16 cellular contexts compared by ENCODE assay signal in genomic region chr16:50702725-50703124, GRCh38. TPM values are rescaled to one million over a fixed set of nuclear protein-coding genes. Genes with fewer than 3 reads are reported as not detected.
A peak's percentile ranks its signal among the peaks of the same experiment; 100 is the strongest.
DNase-seq lines count a peak whose midpoint lies in the region; ATAC-seq and TF ChIP-seq lines count a peak whose summit lies in the region.
"Had no signal": no experiment of that assay in that cellular context is flagged by ENCODE, and none has a peak within 500 bp of the region (broad histone marks: within the 10 kb centered on the region; RNA-seq: fewer than 3 reads in every experiment).

No MANE protein-coding gene starts in this region.

- H3K9me3 Mint-ChIP-seq in naive thymus-derived CD4-positive, alpha-beta T cell, result peaks cover 10 to 30% (median 22%) of the 10 kb centered on the region in 11 donors
- peaks cover 20% of the 10 kb centered on the region for H3K9me3 Mint-ChIP-seq in mesothelial cell of epicardium

- H3K36me3 Mint-ChIP-seq in naive thymus-derived CD4-positive, alpha-beta T cell, result peaks cover 10 to 64% (median 16%) of the 10 kb centered on the region in 5 donors
- H3K36me3 Mint-ChIP-seq in mesothelial cell of epicardium, result peaks cover 2% of the 10 kb centered on the region

- H3K4me3 ChIP-seq in naive thymus-derived CD4-positive, alpha-beta T cell (ENCODE audit: low read length), result no peak overlapping the region
- H3K4me3 ChIP-seq: gastroesophageal sphincter had no signal

- TF ChIP-seq CTCF in mesothelial cell of epicardium (IDR thresholded peaks at IDR 0.05; ENCODE audit: unreplicated experiment), result no peak

- H3K27me3 ChIP-seq in naive thymus-derived CD4-positive, alpha-beta T cell (ENCODE audit: control insufficient read depth in 2 of 2, insufficient read depth in 2 of 2, low read length in 2 of 2), result no peaks in the 10 kb centered on the region
- H3K27me3 ChIP-seq: gastroesophageal sphincter had no signal

- POLR2A ChIA-PET in naive thymus-derived CD4-positive, alpha-beta T cell (lab: Charles Lee), result interaction anchor here (0.6 to 1.1 kb wide), 4 partner anchors 27 to 570 kb away, joined by 3 read pairs; no protein-coding TSS in a partner anchor

- H3K36me3 ChIP-seq in naive thymus-derived CD4-positive, alpha-beta T cell (ENCODE audit: control insufficient read depth in 2 of 3, insufficient read depth in 3 of 3, low read length in 3 of 3), result no peaks in the 10 kb centered on the region
- H3K36me3 ChIP-seq: gastroesophageal sphincter had no signal

- H3K27ac ChIP-seq in naive thymus-derived CD4-positive, alpha-beta T cell (ENCODE audit: low read depth, low read length), result no peak overlapping the region
- H3K27ac ChIP-seq: gastroesophageal sphincter, RWPE1 had no signal

- CTCF ChIA-PET in naive thymus-derived CD4-positive, alpha-beta T cell (lab: Charles Lee), result interaction anchor here (0.5 to 1.3 kb wide), 5 partner anchors 8 to 175 kb away, joined by 3 to 4 read pairs (median 3); no protein-coding TSS in a partner anchor

- no peak overlapping the region for H3K27ac Mint-ChIP-seq in naive thymus-derived CD4-positive, alpha-beta T cell
- H3K27ac Mint-ChIP-seq in mesothelial cell of epicardium, result no peak overlapping the region
- H3K27ac Mint-ChIP-seq: activated CD4-positive, alpha-beta T cell treated with anti-CD3 and anti-CD28 coated beads, Interleukin-2, amount 10 ng/mL, durations not matched to agents 7 days and 5 days; B cell had no signal

- H3K4me3 Mint-ChIP-seq in naive thymus-derived CD4-positive, alpha-beta T cell, result no peak overlapping the region
- H3K4me3 Mint-ChIP-seq in mesothelial cell of epicardium, result no peak overlapping the region
- H3K4me3 Mint-ChIP-seq: activated CD4-positive, alpha-beta T cell treated with anti-CD3 and anti-CD28 coated beads, Interleukin-2, amount 10 ng/mL, durations not matched to agents 7 days and 5 days; B cell had no signal

- intact Hi-C loops in naive thymus-derived CD4-positive, alpha-beta T cell (cut with micrococcal nuclease), result no loop called here

- peak; percentile 33 for ATAC-seq in naive thymus-derived CD4-positive, alpha-beta T cell
- ATAC-seq in HG03439 (IDR thresholded peaks at IDR 0.05; ENCODE audit: unreplicated experiment), result no peak
- no peak for ATAC-seq in GM21717 (IDR thresholded peaks at IDR 0.05; ENCODE audit: unreplicated experiment)
- ATAC-seq: gastroesophageal sphincter had no signal

- peaks cover 13 to 34% (median 25%) of the 10 kb centered on the region in 7 donors for H3K4me1 Mint-ChIP-seq in naive thymus-derived CD4-positive, alpha-beta T cell
- no peaks in the 10 kb centered on the region for H3K4me1 Mint-ChIP-seq in mesothelial cell of epicardium

- peaks cover 4 to 13% (median 4%) of the 10 kb centered on the region in 3 experiments for H3K9me3 ChIP-seq in naive thymus-derived CD4-positive, alpha-beta T cell (ENCODE audit: control insufficient read depth in 2 of 3, low read length in 3 of 3)

- DNase-seq in DMS 273 treated with DMSO at 0.1 percent for 48 hours (lab: John Stamatoyannopoulos, UW), result peak; percentile 92
- DNase-seq in NCI-H1694 treated with DMSO at 0.1 percent for 48 hours (lab: John Stamatoyannopoulos, UW), result peak; percentile 86
- peak; percentile 10 for DNase-seq in amniotic epithelial cell (ENCODE audit: low read depth)
- no peak for DNase-seq in naive thymus-derived CD4-positive, alpha-beta T cell
- DNase-seq in NCI-H1105 treated with DMSO at 0.1 percent for 48 hours (lab: John Stamatoyannopoulos, UW), result no peak
- no peak for DNase-seq in mesothelial cell of epicardium (ENCODE audit: low spot score in 2 of 2, unreplicated experiment in 2 of 2)
- DNase-seq: activated CD4-positive, alpha-beta T cell treated with anti-CD3 and anti-CD28 coated beads, Interleukin-2, amount 10 ng/mL, durations not matched to agents 7 days and 5 days; activated gamma-delta T cell; effector memory CD4-positive, alpha-beta T cell; retina; stimulated activated CD4-positive, alpha-beta T cell treated with anti-CD3 and anti-CD28 coated beads, Interleukin-2, amount 100 ng/mL, for 48 hours had no signal

- H3K4me1 ChIP-seq in naive thymus-derived CD4-positive, alpha-beta T cell (ENCODE audit: control insufficient read depth in 2 of 2, insufficient read depth in 2 of 2, low read length in 2 of 2), result peaks cover 5 to 16% of the 10 kb centered on the region in 2 donors

- H3K27me3 Mint-ChIP-seq in naive thymus-derived CD4-positive, alpha-beta T cell, result no peaks in the 10 kb centered on the region
- peaks cover 16% of the 10 kb centered on the region for H3K27me3 Mint-ChIP-seq in mesothelial cell of epicardium (ENCODE audit: low read depth)
- H3K27me3 Mint-ChIP-seq: activated CD4-positive, alpha-beta T cell treated with anti-CD3 and anti-CD28 coated beads, Interleukin-2, amount 10 ng/mL, durations not matched to agents 7 days and 5 days; B cell had no signal

RNA-seq across cellular contexts. Expression of gene NOD2, which starts 9.3 kb away (rescaled TPM):
- total RNA-seq in naive thymus-derived CD4-positive, alpha-beta T cell, result 10 to 100 TPM in 2 of 5 experiments, 1 to 10 TPM in 1, under 1 TPM in 2; 0.49 to 40.5 (median 4.8) TPM
- polyA plus RNA-seq in naive thymus-derived CD4-positive, alpha-beta T cell, result under 1 TPM; 0.06 TPM
- total RNA-seq in mesothelial cell of epicardium, result 0.52 to 0.63 TPM (median 0.58 TPM) in 3 replicates

RNA-seq across cellular contexts. Expression of gene SNX20, which starts 21.6 kb away (rescaled TPM):
- total RNA-seq in naive thymus-derived CD4-positive, alpha-beta T cell, result 10 to 100 TPM; 32.4 to 94.9 (median 70.8) TPM
- polyA plus RNA-seq in naive thymus-derived CD4-positive, alpha-beta T cell, result 10 to 100 TPM; 62.6 to 96.1 TPM
- total RNA-seq in mesothelial cell of epicardium, result not detected in 3 replicates

RNA-seq across cellular contexts. Expression of gene CYLD, which starts 39.2 kb away (rescaled TPM):
- total RNA-seq in naive thymus-derived CD4-positive, alpha-beta T cell, result 100 to 1,000 TPM; 259 to 393 (median 336) TPM
- polyA plus RNA-seq in naive thymus-derived CD4-positive, alpha-beta T cell, result 100 to 1,000 TPM; 170 to 224 TPM
- total RNA-seq in mesothelial cell of epicardium, result 19.2 to 20.6 TPM (median 20.4 TPM) in 3 replicates

Comparison
In these comparisons a context has a peak if more than half of its experiments do, and no peak if none do; other contexts are left out.
1. DNase-seq: peak in DMS 273 treated with DMSO at 0.1 percent for 48 hours (single experiment), NCI-H1694 treated with DMSO at 0.1 percent for 48 hours (single experiment) and amniotic epithelial cell (single experiment); none in naive thymus-derived CD4-positive, alpha-beta T cell (0 of 9), NCI-H1105 treated with DMSO at 0.1 percent for 48 hours (single experiment) and mesothelial cell of epicardium (0 of 2).
2. RNA of gene SNX20, which starts 21.6 kb away (total RNA-seq): 32.4 to 94.9 TPM in naive thymus-derived CD4-positive, alpha-beta T cell; not detected in mesothelial cell of epicardium; every median in the first group is over 10 times any median in the second.
3. RNA of gene CYLD, which starts 39.2 kb away (total RNA-seq): 259 to 393 TPM in naive thymus-derived CD4-positive, alpha-beta T cell; 19.2 to 20.6 TPM in mesothelial cell of epicardium; every median in the first group is over 10 times any median in the second.